1 cellular context compared by ENCODE assay signal in genomic region chr6:89080281-89081128, GRCh38.
A peak's percentile ranks its signal among the peaks of the same experiment; 100 is the strongest.
TF ChIP-seq lines count a peak whose summit lies in the region.

Gene PNRC1, plus strand, starts transcription at chr6:89080751. Its CDS starts 144 bp downstream, at chr6:89080895.

TF ChIP-seq in GM12878, 131 proteins besides CTCF, POLR2A, EP300 and RAD21 (continued from another document):
- no peak for TF ChIP-seq SKIL (IDR thresholded peaks at IDR 0.05; ENCODE audit: low read depth, poor library complexity, severe bottlenecking)
- peak; percentile 79 for TF ChIP-seq NRF1 (conservative IDR thresholded peaks at IDR 0.05; ENCODE audit: low read depth, low read length)
- TF ChIP-seq CBX5 (IDR thresholded peaks at IDR 0.05; ENCODE audit: low read depth), result no peak
- TF ChIP-seq PAX8 (IDR thresholded peaks at IDR 0.05), result no peak
- TF ChIP-seq, protein P1, sequence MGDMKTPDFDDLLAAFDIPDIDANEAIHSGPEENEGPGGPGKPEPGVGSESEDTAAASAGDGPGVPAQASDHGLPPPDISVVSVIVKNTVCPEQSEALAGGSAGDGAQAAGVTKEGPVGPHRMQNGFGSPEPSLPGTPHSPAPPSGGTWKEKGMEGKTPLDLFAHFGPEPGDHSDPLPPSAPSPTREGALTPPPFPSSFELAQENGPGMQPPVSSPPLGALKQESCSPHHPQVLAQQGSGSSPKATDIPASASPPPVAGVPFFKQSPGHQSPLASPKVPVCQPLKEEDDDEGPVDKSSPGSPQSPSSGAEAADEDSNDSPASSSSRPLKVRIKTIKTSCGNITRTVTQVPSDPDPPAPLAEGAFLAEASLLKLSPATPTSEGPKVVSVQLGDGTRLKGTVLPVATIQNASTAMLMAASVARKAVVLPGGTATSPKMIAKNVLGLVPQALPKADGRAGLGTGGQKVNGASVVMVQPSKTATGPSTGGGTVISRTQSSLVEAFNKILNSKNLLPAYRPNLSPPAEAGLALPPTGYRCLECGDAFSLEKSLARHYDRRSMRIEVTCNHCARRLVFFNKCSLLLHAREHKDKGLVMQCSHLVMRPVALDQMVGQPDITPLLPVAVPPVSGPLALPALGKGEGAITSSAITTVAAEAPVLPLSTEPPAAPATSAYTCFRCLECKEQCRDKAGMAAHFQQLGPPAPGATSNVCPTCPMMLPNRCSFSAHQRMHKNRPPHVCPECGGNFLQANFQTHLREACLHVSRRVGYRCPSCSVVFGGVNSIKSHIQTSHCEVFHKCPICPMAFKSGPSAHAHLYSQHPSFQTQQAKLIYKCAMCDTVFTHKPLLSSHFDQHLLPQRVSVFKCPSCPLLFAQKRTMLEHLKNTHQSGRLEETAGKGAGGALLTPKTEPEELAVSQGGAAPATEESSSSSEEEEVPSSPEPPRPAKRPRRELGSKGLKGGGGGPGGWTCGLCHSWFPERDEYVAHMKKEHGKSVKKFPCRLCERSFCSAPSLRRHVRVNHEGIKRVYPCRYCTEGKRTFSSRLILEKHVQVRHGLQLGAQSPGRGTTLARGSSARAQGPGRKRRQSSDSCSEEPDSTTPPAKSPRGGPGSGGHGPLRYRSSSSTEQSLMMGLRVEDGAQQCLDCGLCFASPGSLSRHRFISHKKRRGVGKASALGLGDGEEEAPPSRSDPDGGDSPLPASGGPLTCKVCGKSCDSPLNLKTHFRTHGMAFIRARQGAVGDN (IDR thresholded peaks at IDR 0.05), result peak; percentile 80
- TF ChIP-seq BHLHE40 (IDR thresholded peaks at IDR 0.05; ENCODE audit: borderline replicate concordance in 1 of 2, low read depth in 2 of 2, low read length in 1 of 2), result peak in 1 of 2 experiments; percentile 26; a peak in 1 of 4 replicates
- TF ChIP-seq POLR2AphosphoS2 (IDR thresholded peaks at IDR 0.05; ENCODE audit: low read depth, low read length), result peak; percentile 98
- no peak for TF ChIP-seq TCF7 (IDR thresholded peaks at IDR 0.05; ENCODE audit: borderline replicate concordance)
- no peak for TF ChIP-seq GABPA (IDR thresholded peaks at IDR 0.05; ENCODE audit: low read depth)
- TF ChIP-seq KLF5 (IDR thresholded peaks at IDR 0.05; ENCODE audit: partially characterized antibody), result peak; percentile 52
- peak; percentile 4 for TF ChIP-seq PBX3 (IDR thresholded peaks at IDR 0.05; ENCODE audit: insufficient replicate concordance, low read depth, low read length)
- peak; percentile 75; the same call in 1 of the 2 replicates for TF ChIP-seq BACH1 (IDR thresholded peaks at IDR 0.05; ENCODE audit: borderline replicate concordance)
- TF ChIP-seq MYB (IDR thresholded peaks at IDR 0.05; ENCODE audit: borderline replicate concordance, low read depth, low read length), result no peak
- TF ChIP-seq, protein P2, sequence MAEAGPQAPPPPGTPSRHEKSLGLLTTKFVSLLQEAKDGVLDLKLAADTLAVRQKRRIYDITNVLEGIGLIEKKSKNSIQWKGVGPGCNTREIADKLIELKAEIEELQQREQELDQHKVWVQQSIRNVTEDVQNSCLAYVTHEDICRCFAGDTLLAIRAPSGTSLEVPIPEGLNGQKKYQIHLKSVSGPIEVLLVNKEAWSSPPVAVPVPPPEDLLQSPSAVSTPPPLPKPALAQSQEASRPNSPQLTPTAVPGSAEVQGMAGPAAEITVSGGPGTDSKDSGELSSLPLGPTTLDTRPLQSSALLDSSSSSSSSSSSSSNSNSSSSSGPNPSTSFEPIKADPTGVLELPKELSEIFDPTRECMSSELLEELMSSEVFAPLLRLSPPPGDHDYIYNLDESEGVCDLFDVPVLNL (IDR thresholded peaks at IDR 0.05; ENCODE audit: low read depth, low read length), result no peak
- peak; percentile 42; the same call in 1 of the 2 replicates for TF ChIP-seq MAX (IDR thresholded peaks at IDR 0.05; ENCODE audit: low read depth, low read length)
- TF ChIP-seq ATF2 (IDR thresholded peaks at IDR 0.05; ENCODE audit: low read length), result no peak
- peak; percentile 35; the same call in 1 of the 2 replicates for TF ChIP-seq ATF7 (IDR thresholded peaks at IDR 0.05; ENCODE audit: low read depth)
- TF ChIP-seq CREB1 (IDR thresholded peaks at IDR 0.05; ENCODE audit: low read depth), result peak; percentile 62
- peak; percentile 31; the same call in 1 of the 2 replicates for TF ChIP-seq RFX5 (IDR thresholded peaks at IDR 0.05; ENCODE audit: low read depth, low read length)
- no peak for TF ChIP-seq CEBPB (IDR thresholded peaks at IDR 0.05; ENCODE audit: borderline replicate concordance in 1 of 2, low read depth in 2 of 2, low read length in 2 of 2)
- 0 out of 2 replicates have a peak, but pooled peaks have one; percentile 73 for TF ChIP-seq CHD1 (IDR thresholded peaks at IDR 0.05; ENCODE audit: low read depth, low read length)
- no peak; the same call in 1 of the 2 replicates for TF ChIP-seq CHD2 (IDR thresholded peaks at IDR 0.05; ENCODE audit: borderline replicate concordance, low read depth, low read length)
- TF ChIP-seq USF1 (IDR thresholded peaks at IDR 0.05; ENCODE audit: borderline replicate concordance, extremely low read length, insufficient read depth, low read depth, low read length), result no peak
- peak; percentile 92 for TF ChIP-seq NBN (IDR thresholded peaks at IDR 0.05)
- TF ChIP-seq HCFC1 (IDR thresholded peaks at IDR 0.05; ENCODE audit: low read length), result peak; percentile 36; the same call in 1 of the 2 replicates
- no peak for TF ChIP-seq ZSCAN29 (IDR thresholded peaks at IDR 0.05)
- no peak for TF ChIP-seq JUND (IDR thresholded peaks at IDR 0.05; ENCODE audit: low read depth, low read length)
- TF ChIP-seq IRF5 (IDR thresholded peaks at IDR 0.05; ENCODE audit: borderline replicate concordance), result no peak
- TF ChIP-seq NFIC (IDR thresholded peaks at IDR 0.05; ENCODE audit: low read depth, low read length), result no peak
- TF ChIP-seq BCL11A (IDR thresholded peaks at IDR 0.05; ENCODE audit: low read depth, low read length), result no peak
- peak; percentile 81 for TF ChIP-seq FOXK2 (IDR thresholded peaks at IDR 0.05)
